In genomic region chr5:53110156-53110555, GRCh38 we compare ENCODE assay signal across 8 cellular contexts. TPM values are rescaled to one million over a fixed set of nuclear protein-coding genes. Genes with fewer than 3 reads are reported as not detected.
DNase-seq lines count a peak whose midpoint lies in the region; ATAC-seq, FAIRE-seq and TF ChIP-seq lines count a peak whose summit lies in the region.

No MANE protein-coding gene starts in this region.

- H3K79me2 ChIP-seq in K562 (ENCODE audit: control insufficient read depth, insufficient read depth, low read length), result peaks cover 32% of the 10 kb centered on the region

- H3K27ac ChIP-seq in K562 (ENCODE audit: extremely low read depth, low read depth, low read length) (peak overlapping the region; percentile 80), lower lobe of right lung (peak overlapping the region; percentile 76), urinary bladder (ENCODE audit: low read depth) (no peak overlapping the region)

- peak overlapping the region; percentile 95 for H3K4me3 Mint-ChIP-seq in activated naive CD4-positive, alpha-beta T cell treated with anti-CD3 and anti-CD28 coated beads, Interleukin-2, amount 10 ng/mL, durations not matched to agents 7 days and 5 days

- ATAC-seq in HG03439 (IDR thresholded peaks at IDR 0.05; ENCODE audit: unreplicated experiment), result peak; percentile 4
- no peak; the same call in 2 of the 3 replicates for ATAC-seq in K562
- ATAC-seq in lower lobe of right lung, result peak; percentile 2 to 11

- H3K9me3 ChIP-seq in K562 (replicated peaks; ENCODE audit: control insufficient read depth, insufficient read depth, low read depth, low read length), result no peaks in the 10 kb centered on the region; the same call in 1 of the 2 replicates
- no peaks in the 10 kb centered on the region for H3K9me3 ChIP-seq in lower lobe of right lung

- H3K4me3 ChIP-seq in K562 (peak overlapping the region; percentile 63), lower lobe of right lung (peak overlapping the region; percentile 73), urinary bladder (ENCODE audit: low read depth, low read length) (peak overlapping the region; percentile 83)

- H3K27me3 ChIP-seq in K562 (ENCODE audit: control insufficient read depth in 2 of 2, insufficient read depth in 2 of 2, low read length in 2 of 2), result no peaks in the 10 kb centered on the region
- H3K27me3 ChIP-seq in lower lobe of right lung (ENCODE audit: low read depth), result no peaks in the 10 kb centered on the region

- no peak for TF ChIP-seq EP300 in K562 (IDR thresholded peaks at IDR 0.05; ENCODE audit: low read length)

- in situ Hi-C loops in K562 (cut with MboI), result no loop called here

- H3K27me3 Mint-ChIP-seq in activated naive CD4-positive, alpha-beta T cell treated with anti-CD3 and anti-CD28 coated beads, Interleukin-2, amount 10 ng/mL, durations not matched to agents 7 days and 5 days, result no peaks in the 10 kb centered on the region

- peaks cover 10% of the 10 kb centered on the region for H3K36me3 ChIP-seq in K562 (ENCODE audit: control insufficient read depth, insufficient read depth, low read length)
- no peaks in the 10 kb centered on the region for H3K36me3 ChIP-seq in lower lobe of right lung
- no peaks in the 10 kb centered on the region for H3K36me3 ChIP-seq in urinary bladder (ENCODE audit: insufficient read depth)

- no peak for FAIRE-seq in K562 (lab: Jason Lieb, UNC)

- H3K4me2 ChIP-seq in K562 (ENCODE audit: insufficient read depth, low read length), result peak overlapping the region; percentile 98

- no peak for TF ChIP-seq RAD21 in K562 (CRISPR knock-in tag; conservative IDR thresholded peaks at IDR 0.05 in 1 of 2, IDR thresholded peaks at IDR 0.05 in 1 of 2)

- BruUV-seq in K562 (replicated peaks; lab: Mats Ljungman, UMichigan), result TSS peak; percentile 88

- DNase-seq in activated naive CD4-positive, alpha-beta T cell treated with anti-CD3 and anti-CD28 coated beads, Interleukin-2, amount 10 ng/mL, durations not matched to agents 7 days and 5 days, result no peak
- DNase-seq in activated naive CD4-positive, alpha-beta T cell (lab: John Stamatoyannopoulos, UW), result no peak
- DNase-seq in K562 (ENCODE audit: extremely low read depth in 1 of 4, low spot score in 3 of 4), result peak in 3 of 4 experiments; percentile 17 to 28 (median 24)
- DNase-seq in lower lobe of right lung, result no peak
- DNase-seq in NCI-H524 (lab: John Stamatoyannopoulos, UW), result no peak
- DNase-seq in 8988T, result no peak

- CTCF ChIA-PET in activated naive CD4-positive, alpha-beta T cell treated with anti-CD3 and anti-CD28 coated beads, Interleukin-2, amount 10 ng/mL, durations not matched to agents 7 days and 5 days (lab: Charles Lee), result interaction anchor here (0.7 to 1.3 kb wide), 5 partner anchors 9 to 161 kb away, joined by 3 to 12 read pairs (median 4); no protein-coding TSS in a partner anchor
- CTCF ChIA-PET in K562 (lab: Yijun Ruan, JAX; ENCODE audit: low intra/inter-chr PET ratio), result no interaction called here

- H4K20me1 ChIP-seq in K562 (replicated peaks; ENCODE audit: control insufficient read depth, insufficient read depth, low read length), result no peaks in the 10 kb centered on the region

- H3K9me3 Mint-ChIP-seq in activated naive CD4-positive, alpha-beta T cell treated with anti-CD3 and anti-CD28 coated beads, Interleukin-2, amount 10 ng/mL, durations not matched to agents 7 days and 5 days, result no peaks in the 10 kb centered on the region

- peaks cover 20% of the 10 kb centered on the region for H3K36me3 Mint-ChIP-seq in activated naive CD4-positive, alpha-beta T cell treated with anti-CD3 and anti-CD28 coated beads, Interleukin-2, amount 10 ng/mL, durations not matched to agents 7 days and 5 days

- peak overlapping the region; percentile 88 to 90 for H3K9ac ChIP-seq in K562 (ENCODE audit: insufficient read depth in 1 of 2, low read depth in 2 of 2, low read length in 2 of 2)

- no peak for TF ChIP-seq CTCF in K562 (IDR thresholded peaks at IDR 0.05 in 2 of 3, conservative IDR thresholded peaks at IDR 0.05 in 1 of 3; ENCODE audit: insufficient read depth in 2 of 3, low read depth in 1 of 3, low read length in 3 of 3)
- no peak for TF ChIP-seq CTCF in lower lobe of right lung (IDR thresholded peaks at IDR 0.05)

- H2AFZ ChIP-seq in K562 (ENCODE audit: low read depth, low read length), result peak overlapping the region; percentile 98

- POLR2A ChIA-PET in K562 (lab: Yijun Ruan, JAX), result interaction anchor here (0.7 to 1.0 kb wide), 4 partner anchors 10 to 43 kb away, joined by 3 to 8 read pairs (median 4); no protein-coding TSS in a partner anchor

- peaks cover 5 to 9% of the 10 kb centered on the region in 2 experiments; a peak in 2 of 5 replicates for H3K4me1 ChIP-seq in K562 (replicated peaks in 1 of 2; ENCODE audit: control insufficient read depth in 2 of 2, insufficient read depth in 2 of 2, low read length in 2 of 2)
- H3K4me1 ChIP-seq in lower lobe of right lung, result peaks cover 16% of the 10 kb centered on the region
- no peaks in the 10 kb centered on the region for H3K4me1 ChIP-seq in urinary bladder (ENCODE audit: insufficient read depth)

- H3K9me1 ChIP-seq in K562 (ENCODE audit: control insufficient read depth, insufficient read depth, low read length), result no peaks in the 10 kb centered on the region

- H3K4me1 Mint-ChIP-seq in activated naive CD4-positive, alpha-beta T cell treated with anti-CD3 and anti-CD28 coated beads, Interleukin-2, amount 10 ng/mL, durations not matched to agents 7 days and 5 days, result peaks cover 50% of the 10 kb centered on the region

- 0% methylated on average over 6 of the region's 6 CpGs for WGBS in K562 (ENCODE audit: insufficient coverage, low coverage, missing lambda C conversion rate)
- WGBS in urinary bladder, result 23% methylated on average over 6 of the region's 6 CpGs

- no peak for TF ChIP-seq POLR2A in K562 (conservative IDR thresholded peaks at IDR 0.05)

- H3K27ac Mint-ChIP-seq in activated naive CD4-positive, alpha-beta T cell treated with anti-CD3 and anti-CD28 coated beads, Interleukin-2, amount 10 ng/mL, durations not matched to agents 7 days and 5 days, result peak overlapping the region; percentile 85

- intact Hi-C loops in K562 (cut with micrococcal nuclease), result no loop called here
- intact Hi-C loops in lower lobe of right lung (cut with DNase I), result no loop called here

TF ChIP-seq in K562, 482 proteins besides CTCF, POLR2A, EP300 and RAD21 (continues in another document):
- TF ChIP-seq ELK3 (CRISPR knock-in tag; IDR thresholded peaks at IDR 0.05), result no peak
- no peak for TF ChIP-seq AFF4 (CRISPR knock-in tag; IDR thresholded peaks at IDR 0.05)

RNA-seq across cellular contexts. Expression of gene MOCS2, which starts 0.6 kb away (rescaled TPM):
- 5.1 and 18.0 TPM in 2 replicates for total RNA-seq in K562 (2011; cell fraction: chromatin; rRNA removed; ENCODE audit: low replicate concordance)
- total RNA-seq in K562 (2011; cell fraction: nucleolus; rRNA removed), result 3.4 and 4.5 TPM in 2 replicates
- total RNA-seq in K562 (2011; cell fraction: nucleoplasm; rRNA removed), result 11.1 and 18.9 TPM in 2 replicates
- total RNA-seq in K562 (2014; rRNA removed), result 32.7 and 33.0 TPM in 2 replicates
- total RNA-seq in K562 (2014; rRNA removed; fragmentation: Illumina TruSeq; extraction: Trizol), result 51.8 and 57.5 TPM in 2 replicates
- 39.1 and 43.8 TPM in 2 replicates for total RNA-seq in K562 (2015; rRNA removed; fragmentation: Illumina TruSeq; extraction: Trizol)
- 34.0 and 36.9 TPM in 2 replicates for total RNA-seq in K562 (2021)
- 41.1 and 48.4 TPM in 2 replicates for polyA plus RNA-seq in K562 (2011; rRNA removed)
- 8.9 and 17.6 TPM in 2 replicates for polyA plus RNA-seq in K562 (2011; cell fraction: cytosol; rRNA removed)
- polyA plus RNA-seq in K562 (2011; cell fraction: nucleus; rRNA removed), result 6.9 and 13.8 TPM in 2 replicates
- 29.9 and 41.6 TPM in 2 replicates for polyA plus RNA-seq in K562 (2012)
- 48.3 and 63.2 TPM in 2 replicates for polyA plus RNA-seq in K562 (2014; fragmentation: Illumina TruSeq; extraction: Trizol)
- polyA plus RNA-seq in K562 (2014; fragmentation: Nextera tagmentation; extraction: Ambion mirVana), result 10 to 100 TPM; 67.6 to 74.5 TPM
- 42.6 and 43.5 TPM in 2 replicates for polyA plus RNA-seq in K562 (2014; rRNA removed)
- 35.2 and 36.1 TPM in 2 replicates for polyA minus RNA-seq in K562 (2011; rRNA and poly(A)+ RNA removed)
- polyA minus RNA-seq in K562 (2011; cell fraction: cytosol; rRNA and poly(A)+ RNA removed), result 10.5 and 12.0 TPM in 2 replicates
- polyA minus RNA-seq in K562 (2011; cell fraction: nucleus; rRNA and poly(A)+ RNA removed), result 10.6 and 19.3 TPM in 2 replicates
- total RNA-seq in lower lobe of right lung, result 28.8 TPM
- 43.5 TPM for total RNA-seq in urinary bladder
- 50.2 TPM for polyA plus RNA-seq in urinary bladder

Comparison
In these comparisons a context has a peak if more than half of its experiments do, and no peak if none do; other contexts are left out.
1. DNase-seq: peak in K562 (3 of 4); none in activated naive CD4-positive, alpha-beta T cell treated with anti-CD3 and anti-CD28 coated beads, Interleukin-2, amount 10 ng/mL, durations not matched to agents 7 days and 5 days (single experiment), activated naive CD4-positive, alpha-beta T cell (0 of 4), lower lobe of right lung (single experiment), NCI-H524 (0 of 2) and 8988T (single experiment).
2. Peak in every context shown above with its lines, with median percentiles within 50 percentile points of each other: H3K4me3 ChIP-seq.